32 cellular contexts compared by ENCODE assay signal in the genomic region with DNA sequence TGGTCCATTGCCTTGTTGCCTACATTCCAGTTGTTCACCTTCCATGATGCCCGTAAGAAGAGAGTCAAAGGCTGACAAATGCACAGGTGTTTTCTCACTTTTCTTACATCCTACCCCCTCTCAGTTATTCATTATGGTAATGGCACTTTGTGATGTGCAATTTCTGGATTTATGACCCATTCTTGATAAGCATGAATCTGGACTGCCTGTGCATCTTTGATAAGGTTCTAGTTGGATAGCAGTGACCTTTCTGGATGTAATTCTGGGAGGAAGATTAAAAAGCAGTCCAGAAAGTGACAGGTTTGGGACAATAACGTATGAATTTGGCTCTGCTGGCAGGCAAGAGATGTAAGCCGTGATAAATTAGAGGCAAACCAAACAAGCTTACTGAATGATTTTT.
"Had no signal": no experiment of that assay in that cellular context is flagged by ENCODE, and none has a peak within 500 bp of the region (broad histone marks: within the 10 kb centered on the region; RNA-seq: fewer than 3 reads in every experiment).

No MANE protein-coding gene starts in this region.

- H3K4me3 ChIP-seq: adrenal gland, ascending aorta, body of pancreas, breast epithelium, cardiac muscle cell had no signal

- H3K27me3 ChIP-seq: adrenal gland, ascending aorta, body of pancreas, brain microvascular endothelial cell, breast epithelium, cardiac muscle cell had no signal

- DNase-seq: activated effector memory CD4-positive, alpha-beta T cell treated with anti-CD3 and anti-CD28 coated beads, Interleukin-2, amount 50 U/mL, for 16 hours; activated effector memory CD4-positive, alpha-beta T cell treated with Interleukin-2 at 50 U/mL for 16 hours; activated gamma-delta T cell; activated gamma-delta T cell treated with Interleukin-2 at 50 U/mL for 16 hours; activated naive CD4-positive, alpha-beta T cell; activated naive CD4-positive, alpha-beta T cell treated with anti-CD3 and anti-CD28 coated beads for 36 hours; activated naive CD4-positive, alpha-beta T cell treated with anti-CD3 and anti-CD28 coated beads, Interleukin-2, amount 10 ng/mL, durations not matched to agents 7 days and 5 days; activated naive CD4-positive, alpha-beta T cell treated with anti-CD3 and anti-CD28 coated beads, Interleukin-2, amount 50 U/mL, for 16 hours; activated naive CD4-positive, alpha-beta T cell treated with Interleukin-2 at 50 U/mL for 16 hours; activated naive CD8-positive, alpha-beta T cell treated with anti-CD3 and anti-CD28 coated beads for 36 hours; activated naive CD8-positive, alpha-beta T cell treated with anti-CD3 and anti-CD28 coated beads, Interleukin-2, amount 10 ng/mL, durations not matched to agents 7 days and 5 days; activated naive CD8-positive, alpha-beta T cell treated with anti-CD3 and anti-CD28 coated beads, Interleukin-2, amount 50 U/mL, for 24 hours; activated T-cell treated with anti-CD3 and anti-CD28 coated beads, Interleukin-2, amount 50 U/mL, for 4 hours; activated T-cell treated with anti-CD3 and anti-CD28 coated beads, Interleukin-2, amount 50 U/mL, for 48 hours; activated T-cell treated with anti-CD3 and anti-CD28 coated beads, Interleukin-2, amount 50 U/mL, for 72 hours; adrenal gland; amniotic stem cell; amygdala; anterior cingulate cortex; aorta; body of pancreas; brain microvascular endothelial cell; caudate nucleus; central memory CD4-positive, alpha-beta T cell; cerebellar nuclear complex had no signal

- ATAC-seq: activated naive CD4-positive, alpha-beta T cell treated with anti-CD3 and anti-CD28 coated beads, Interleukin-2, amount 50 U/mL, for 72 hours; activated naive CD8-positive, alpha-beta T cell treated with anti-CD3 and anti-CD28 coated beads, Interleukin-2, amount 50 U/mL, for 24 hours; activated T-cell treated with anti-CD3 and anti-CD28 coated beads, Interleukin-2, amount 50 U/mL, for 4 hours; activated T-cell treated with anti-CD3 and anti-CD28 coated beads, Interleukin-2, amount 50 U/mL, for 72 hours; activated T-helper 17 cell treated with anti-CD3 and anti-CD28 coated beads, Interleukin-2, amount 50 U/mL, for 72 hours; body of pancreas had no signal

- H3K4me1 ChIP-seq: adrenal gland, ascending aorta, body of pancreas, breast epithelium had no signal

- H3K36me3 ChIP-seq: adrenal gland, ascending aorta, brain microvascular endothelial cell, breast epithelium, cardiac muscle cell had no signal

- H3K27ac ChIP-seq: adrenal gland, ascending aorta, body of pancreas, brain microvascular endothelial cell, breast epithelium, cardiac muscle cell had no signal

- H3K9me3 ChIP-seq: adrenal gland, ascending aorta, body of pancreas had no signal

- FAIRE-seq: bronchial epithelial cell, colon had no signal
